8 cellular contexts compared by ENCODE assay signal in the genomic region with DNA sequence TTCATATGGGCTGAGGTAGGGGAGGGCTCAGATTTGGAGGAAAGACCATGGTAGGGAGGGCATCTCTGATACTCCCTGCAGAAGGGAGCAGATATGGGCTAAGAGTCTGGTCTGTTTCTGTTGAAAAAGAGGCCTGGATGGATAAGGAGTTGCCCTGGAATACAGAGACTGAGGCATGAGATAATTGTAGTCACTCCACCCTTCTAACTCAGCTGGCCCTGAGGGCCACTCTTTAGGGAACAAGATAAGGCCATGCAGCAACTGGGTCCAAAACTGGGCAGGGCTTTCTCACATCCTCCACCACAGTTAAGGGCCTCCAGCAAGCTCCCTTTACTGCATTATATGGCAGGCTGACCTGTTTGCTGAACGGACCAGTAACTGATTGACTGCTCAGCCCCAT. TPM values are rescaled to one million over a fixed set of nuclear protein-coding genes. Genes with fewer than 3 reads are reported as not detected.
A peak's percentile ranks its signal among the peaks of the same experiment; 100 is the strongest.
DNase-seq lines count a peak whose midpoint lies in the region; ATAC-seq and TF ChIP-seq lines count a peak whose summit lies in the region.

No MANE protein-coding gene starts in this region.

- peak overlapping the region; percentile 83 for H3K9ac ChIP-seq in mesenchymal stem cell (ENCODE audit: low read length)

- H3K4me1 Mint-ChIP-seq in IgD-negative memory B cell (peaks cover 22 to 32% (median 24%) of the 10 kb centered on the region in 3 donors), brain (peaks cover 58% of the 10 kb centered on the region), CD14-positive monocyte (peaks cover 22% of the 10 kb centered on the region)

- H3K36me3 Mint-ChIP-seq in IgD-negative memory B cell (peaks cover 25% of the 10 kb centered on the region), brain (peaks cover 55% of the 10 kb centered on the region), CD14-positive monocyte (peaks cover 12 to 21% of the 10 kb centered on the region in 2 donors)

- DNase-seq in AG10803 (ENCODE audit: low read depth): no peak
- no peak for DNase-seq in mesenchymal stem cell
- DNase-seq in CD14-positive monocyte (ENCODE audit: low spot score): no peak
- no peak for DNase-seq in DMS 273 treated with DMSO at 0.1 percent for 48 hours (lab: John Stamatoyannopoulos, UW)
- no peak for DNase-seq in GF-D8 (lab: John Stamatoyannopoulos, UW)

- H3K14ac ChIP-seq in mesenchymal stem cell (ENCODE audit: low read length in 2 of 2): no peak overlapping the region

- no peak overlapping the region for H2AK5ac ChIP-seq in mesenchymal stem cell (ENCODE audit: low read length, severe bottlenecking)

- H4K8ac ChIP-seq in mesenchymal stem cell (ENCODE audit: low read length): no peak overlapping the region

- H3K18ac ChIP-seq in mesenchymal stem cell (ENCODE audit: low read depth in 1 of 2, low read length in 2 of 2): no peak overlapping the region

- H3K23ac ChIP-seq in mesenchymal stem cell (ENCODE audit: low read length in 2 of 2): no peak overlapping the region

- no peak overlapping the region for H4K91ac ChIP-seq in mesenchymal stem cell (ENCODE audit: low read length)

- no peak overlapping the region for H2BK120ac ChIP-seq in mesenchymal stem cell (ENCODE audit: low read depth, low read length)

- H3K4me3 ChIP-seq in AG10803 (ENCODE audit: low read length) (peak overlapping the region; percentile 91), mesenchymal stem cell (ENCODE audit: insufficient read depth in 1 of 2, low read depth in 1 of 2, low read length in 2 of 2) (peak overlapping the region in 1 of 2 experiments; percentile 90)

- peaks cover 31% of the 10 kb centered on the region for H3K79me1 ChIP-seq in mesenchymal stem cell (replicated peaks; ENCODE audit: low read length, poor library complexity, severe bottlenecking)

- H3K4me2 ChIP-seq in mesenchymal stem cell (ENCODE audit: low read length, poor library complexity, severe bottlenecking): peak overlapping the region; percentile 85

- H2BK5ac ChIP-seq in mesenchymal stem cell (ENCODE audit: low read depth, low read length, poor library complexity, severe bottlenecking): no peak overlapping the region

- H2AFZ ChIP-seq in mesenchymal stem cell (ENCODE audit: low read depth, low read length): no peak overlapping the region

- H3K4me1 ChIP-seq in mesenchymal stem cell (ENCODE audit: control insufficient read depth, insufficient read depth, low read depth, low read length): peaks cover 2% of the 10 kb centered on the region

- no peak overlapping the region for H3K4ac ChIP-seq in mesenchymal stem cell (ENCODE audit: low read depth in 1 of 2, low read length in 2 of 2)

- H3K9me3 Mint-ChIP-seq in IgD-negative memory B cell (peaks cover 6 to 10% (median 6%) of the 10 kb centered on the region in 3 donors), brain (peaks cover 0 to 20% (median 7%) of the 10 kb centered on the region in 5 experiments), CD14-positive monocyte (peaks cover 27 to 61% (median 45%) of the 10 kb centered on the region in 7 donors)

- no peak overlapping the region for H2BK15ac ChIP-seq in mesenchymal stem cell (ENCODE audit: low read depth, poor library complexity, severe bottlenecking)

- peaks cover under 1% of the 10 kb centered on the region for H3K9me3 ChIP-seq in mesenchymal stem cell (ENCODE audit: control insufficient read depth, low read length)

- WGBS in mesenchymal stem cell: no CpG with 5 or more reads among the region's 1 CpG

- TF ChIP-seq CTCF in AG10803 (conservative IDR thresholded peaks at IDR 0.05; ENCODE audit: low read length): no peak
- no peak for TF ChIP-seq CTCF in brain (conservative IDR thresholded peaks at IDR 0.05)
- no peak for TF ChIP-seq CTCF in CD14-positive monocyte (IDR thresholded peaks at IDR 0.05)

- no peak for ATAC-seq in HG03025 (IDR thresholded peaks at IDR 0.05; ENCODE audit: low FRiP score, unreplicated experiment)

- H3K27ac Mint-ChIP-seq in IgD-negative memory B cell (no peak overlapping the region), brain (peak overlapping the region; percentile 93 to 99 (median 96)), CD14-positive monocyte (no peak overlapping the region)

- H2BK12ac ChIP-seq in mesenchymal stem cell (ENCODE audit: low read length in 2 of 2): no peak overlapping the region

- H3K4me3 Mint-ChIP-seq in IgD-negative memory B cell: peak overlapping the region; percentile 87 to 100 (median 98)
- H3K4me3 Mint-ChIP-seq in brain: peak overlapping the region; percentile 93 to 99 (median 95)
- peak overlapping the region in 1 of 2 donors; percentile 91 for H3K4me3 Mint-ChIP-seq in CD14-positive monocyte

- no peaks in the 10 kb centered on the region for H3K27me3 Mint-ChIP-seq in IgD-negative memory B cell
- H3K27me3 Mint-ChIP-seq in brain: peaks cover 4% of the 10 kb centered on the region
- H3K27me3 Mint-ChIP-seq in CD14-positive monocyte (ENCODE audit: low read depth in 3 of 3): peaks cover 0 to 4% (median 0%) of the 10 kb centered on the region in 3 donors

- H3K27ac ChIP-seq in mesenchymal stem cell (ENCODE audit: low read length, poor library complexity, severe bottlenecking): no peak overlapping the region

- H3K27me3 ChIP-seq in mesenchymal stem cell (ENCODE audit: control insufficient read depth in 1 of 2, insufficient read depth in 1 of 2, low read length in 2 of 2): no peaks in the 10 kb centered on the region

- intact Hi-C loops in CD14-positive monocyte (cut with micrococcal nuclease): loop anchor here (5.0 to 10.0 kb wide), 3 partner anchors 41 to 72 kb away; a partner anchor contains a TSS

- H3K36me3 ChIP-seq in mesenchymal stem cell (ENCODE audit: control insufficient read depth in 1 of 2, insufficient read depth in 2 of 2, low read depth in 1 of 2, low read length in 2 of 2): peaks cover 21 to 32% of the 10 kb centered on the region in 2 experiments

RNA-seq across cellular contexts. Expression of a gene that starts 1.3 kb away (rescaled TPM):
- 5.4 TPM for polyA plus RNA-seq in IgD-negative memory B cell
- 10.4 TPM for polyA plus RNA-seq in brain (ENCODE audit: insufficient read depth, low read depth, low replicate concordance)
- polyA plus RNA-seq in mesenchymal stem cell (2013, experiment 1 of 2): 6.9 TPM
- 8.4 TPM for polyA plus RNA-seq in mesenchymal stem cell (2013, experiment 2 of 2)
- polyA plus RNA-seq in CD14-positive monocyte: 1 to 10 TPM; 3.4 to 9.0 TPM

RNA-seq across cellular contexts. Expression of a gene that starts 20.5 kb away (rescaled TPM):
- polyA plus RNA-seq in IgD-negative memory B cell (0.53 TPM), brain (ENCODE audit: insufficient read depth, low read depth, low replicate concordance) (0.58 TPM), CD14-positive monocyte (under 1 TPM in 1 of 2 donors, not detected in 1; 0.07 TPM)
- polyA plus RNA-seq in mesenchymal stem cell (2013, experiment 1 of 2): 0.32 TPM
- 0.38 TPM for polyA plus RNA-seq in mesenchymal stem cell (2013, experiment 2 of 2)

RNA-seq across cellular contexts. Expression of a gene that starts 25.4 kb away (rescaled TPM):
- polyA plus RNA-seq in IgD-negative memory B cell: 5.4 TPM
- polyA plus RNA-seq in brain (ENCODE audit: insufficient read depth, low read depth, low replicate concordance): 2.4 TPM
- 2.7 TPM for polyA plus RNA-seq in mesenchymal stem cell (2013, experiment 1 of 2)
- 2.8 TPM for polyA plus RNA-seq in mesenchymal stem cell (2013, experiment 2 of 2)
- polyA plus RNA-seq in CD14-positive monocyte: 1 to 10 TPM; 1.4 to 2.3 TPM

RNA-seq across cellular contexts. Expression of a gene that starts 41.0 kb away (rescaled TPM):
- polyA plus RNA-seq in IgD-negative memory B cell (1.1 TPM), brain (ENCODE audit: insufficient read depth, low read depth, low replicate concordance) (5.0 TPM), CD14-positive monocyte (1 to 10 TPM in 1 of 2 donors, under 1 TPM in 1; 0.99 to 1.2 TPM)
- polyA plus RNA-seq in mesenchymal stem cell (2013, experiment 1 of 2): 4.6 TPM
- polyA plus RNA-seq in mesenchymal stem cell (2013, experiment 2 of 2): 4.5 TPM

RNA-seq across cellular contexts. Expression of a gene that starts 46.7 kb away (rescaled TPM):
- polyA plus RNA-seq in IgD-negative memory B cell: 12.7 TPM
- 4.9 TPM for polyA plus RNA-seq in brain (ENCODE audit: insufficient read depth, low read depth, low replicate concordance)
- 5.3 TPM for polyA plus RNA-seq in mesenchymal stem cell (2013, experiment 1 of 2)
- 5.6 TPM for polyA plus RNA-seq in mesenchymal stem cell (2013, experiment 2 of 2)
- 1 to 10 TPM; 4.6 to 6.0 TPM for polyA plus RNA-seq in CD14-positive monocyte

Comparison
In these comparisons a context has a peak if more than half of its experiments do, and no peak if none do; other contexts are left out.
1. H3K27ac Mint-ChIP-seq: peak in brain (5 of 5); none in IgD-negative memory B cell (0 of 3) and CD14-positive monocyte (0 of 7).